Comparison of ENCODE assay signal across 23 cellular contexts in the genomic region with DNA sequence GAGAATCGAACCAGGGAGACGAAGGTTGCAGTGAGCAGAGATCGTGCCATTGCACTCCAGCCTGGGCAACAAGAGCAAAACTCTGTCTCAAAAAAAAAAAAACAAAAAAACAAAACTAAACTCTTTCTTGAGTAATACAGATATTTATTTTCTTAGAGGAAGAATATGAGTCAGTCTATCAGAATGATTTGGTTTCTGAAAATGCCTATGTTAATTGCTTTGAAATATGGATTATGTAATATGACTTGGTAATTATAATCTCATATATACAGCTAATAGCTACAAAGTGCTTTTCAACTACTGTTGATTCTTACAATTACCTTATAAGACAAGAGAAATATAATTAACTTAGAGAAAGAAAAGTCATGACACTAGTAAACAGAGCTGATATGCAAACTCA.
"Had no signal": no experiment of that assay in that cellular context is flagged by ENCODE, and none has a peak within 500 bp of the region (broad histone marks: within the 10 kb centered on the region; RNA-seq: fewer than 3 reads in every experiment).

No MANE protein-coding gene starts in this region.

- H3K9me3 ChIP-seq: ascending aorta, neutrophil, ovary, prostate gland had no signal

- H3K4me1 ChIP-seq: ascending aorta, foreskin keratinocyte, prostate gland, tibial nerve had no signal

- H3K27me3 ChIP-seq: ascending aorta, dorsolateral prefrontal cortex, foreskin keratinocyte, heart left ventricle, neutrophil, ovary, tibial nerve had no signal

- H3K36me3 ChIP-seq: ascending aorta, heart left ventricle, neutrophil, ovary, prostate gland, tibial nerve had no signal

- DNase-seq: activated naive CD4-positive, alpha-beta T cell; activated T-cell treated with anti-CD3 and anti-CD28 coated beads for 4 hours; activated T-cell treated with anti-CD3 and anti-CD28 coated beads, Interleukin-2, amount 50 U/mL, for 72 hours; dorsolateral prefrontal cortex; effector memory CD4-positive, alpha-beta T cell; erythroblast; foreskin keratinocyte; heart left ventricle; hypothalamus; immature natural killer cell; kidney; naive B cell; nephron progenitor cell; ovary; stimulated activated CD4-positive, alpha-beta T cell treated with anti-CD3 and anti-CD28 coated beads, Interleukin-15, amount 100 ng/mL, for 24 hours; stimulated activated CD4-positive, alpha-beta T cell treated with anti-CD3 and anti-CD28 coated beads, Interleukin-2, amount 100 ng/mL, for 24 hours; stimulated activated naive B cell treated with anti-CD40 and anti-IgM and Interleukin-4, amounts not matched to agents 10 μg/mL and 1 μg/mL and 100 μg/mL, for 72 hours; T-helper 2 cell had no signal

- H3K4me3 ChIP-seq: ascending aorta, coronary artery, dorsolateral prefrontal cortex, heart left ventricle, ovary, prostate gland, tibial nerve had no signal

- H3K27ac ChIP-seq: ascending aorta, coronary artery, dorsolateral prefrontal cortex, foreskin keratinocyte, neutrophil, ovary, prostate gland, tibial nerve had no signal
